13 cellular contexts compared by ENCODE assay signal in genomic region chr3:12870942-12871341, GRCh38. TPM values are rescaled to one million over a fixed set of nuclear protein-coding genes. Genes with fewer than 3 reads are reported as not detected.
A peak's percentile ranks its signal among the peaks of the same experiment; 100 is the strongest.
DNase-seq lines count a peak whose midpoint lies in the region; ATAC-seq and TF ChIP-seq lines count a peak whose summit lies in the region.
"Had no signal": no experiment of that assay in that cellular context is flagged by ENCODE, and none has a peak within 500 bp of the region (broad histone marks: within the 10 kb centered on the region; RNA-seq: fewer than 3 reads in every experiment).

No MANE protein-coding gene starts in this region.

- H3K4me3 ChIP-seq in tibial artery: no peak overlapping the region
- no peak overlapping the region for H3K4me3 ChIP-seq in coronary artery
- H3K4me3 ChIP-seq: prostate gland had no signal

- no peaks in the 10 kb centered on the region for H3K36me3 ChIP-seq in tibial artery
- H3K36me3 ChIP-seq: prostate gland had no signal

- H3K27me3 ChIP-seq in tibial artery: peaks cover 0 to 15% of the 10 kb centered on the region in 2 donors

- H3K9me3 ChIP-seq in tibial artery: no peaks in the 10 kb centered on the region
- H3K9me3 ChIP-seq: prostate gland had no signal

- ATAC-seq in activated naive CD4-positive, alpha-beta T cell treated with anti-CD3 and anti-CD28 coated beads, Interleukin-2, amount 50 U/mL, for 72 hours: no peak

- H3K36me3 Mint-ChIP-seq in activated naive CD4-positive, alpha-beta T cell treated with anti-CD3 and anti-CD28 coated beads, Interleukin-2, amount 50 U/mL, for 72 hours: no peaks in the 10 kb centered on the region

- H3K9me3 Mint-ChIP-seq in activated naive CD4-positive, alpha-beta T cell treated with anti-CD3 and anti-CD28 coated beads, Interleukin-2, amount 50 U/mL, for 72 hours: no peaks in the 10 kb centered on the region

- H3K4me1 ChIP-seq in tibial artery: peaks cover 0 to 17% (median 9%) of the 10 kb centered on the region in 4 donors
- H3K4me1 ChIP-seq: prostate gland had no signal

- peak; percentile 16 for DNase-seq in activated naive CD4-positive, alpha-beta T cell treated with Interleukin-2 at 50 U/mL for 16 hours
- DNase-seq in activated naive CD4-positive, alpha-beta T cell treated with anti-CD3 and anti-CD28 coated beads, Interleukin-2, amount 50 U/mL, for 72 hours (ENCODE audit: low spot score in 2 of 2): no peak
- peak; percentile 94 for DNase-seq in MV-4-11 (lab: John Stamatoyannopoulos, UW)
- peak; percentile 68 for DNase-seq in germinal center (ENCODE audit: low spot score)
- DNase-seq in tibial artery: peak; percentile 70 to 78
- no peak for DNase-seq in COR-L47 (lab: John Stamatoyannopoulos, UW)
- no peak for DNase-seq in coronary artery (ENCODE audit: low spot score)
- no peak for DNase-seq in stimulated activated CD4-positive, alpha-beta T cell treated with anti-CD3 and anti-CD28 coated beads, Interleukin-4, amount 100 ng/mL, for 1 hour
- DNase-seq: activated CD4-positive, alpha-beta T cell treated with anti-CD3 and anti-CD28 coated beads, Interleukin-2, amount 50 U/mL, for 1 hour; AML-193; NCI-H524 treated with DMSO at 0.1 percent for 48 hours; stimulated activated naive CD4-positive, alpha-beta T cell had no signal

- TF ChIP-seq CTCF in tibial artery (IDR thresholded peaks at IDR 0.05) (no peak), coronary artery (IDR thresholded peaks at IDR 0.05) (no peak)

- no peak overlapping the region for H3K27ac Mint-ChIP-seq in activated naive CD4-positive, alpha-beta T cell treated with anti-CD3 and anti-CD28 coated beads, Interleukin-2, amount 50 U/mL, for 72 hours

- H3K27ac ChIP-seq in tibial artery (peak overlapping the region in 1 of 2 donors; percentile 39), coronary artery (peak overlapping the region in 1 of 2 donors; percentile 40)
- H3K27ac ChIP-seq: prostate gland had no signal

- intact Hi-C loops in tibial artery (cut with DNase I; ENCODE audit: low total_unique reads): no loop called here

RNA-seq across cellular contexts. Expression of gene RPL32, which starts 29.6 kb away (rescaled TPM):
- 1,000 to 10,000 TPM; 2,520 to 2,880 TPM for total RNA-seq in activated naive CD4-positive, alpha-beta T cell treated with anti-CD3 and anti-CD28 coated beads, Interleukin-2, amount 50 U/mL, for 72 hours

Comparison
In these comparisons a context has a peak if more than half of its experiments do, and no peak if none do; other contexts are left out.
1. DNase-seq: peak in activated naive CD4-positive, alpha-beta T cell treated with Interleukin-2 at 50 U/mL for 16 hours (single experiment), MV-4-11 (single experiment), germinal center (single experiment) and tibial artery (2 of 2); none in activated naive CD4-positive, alpha-beta T cell treated with anti-CD3 and anti-CD28 coated beads, Interleukin-2, amount 50 U/mL, for 72 hours (0 of 2), COR-L47 (single experiment), coronary artery (single experiment) and stimulated activated CD4-positive, alpha-beta T cell treated with anti-CD3 and anti-CD28 coated beads, Interleukin-4, amount 100 ng/mL, for 1 hour (single experiment).